Comparison of ENCODE assay signal across 1 cellular context in genomic region chr6:27275025-27275956, GRCh38.
TF ChIP-seq lines count a peak whose summit lies in the region.

No MANE protein-coding gene starts in this region.

TF ChIP-seq in K562, 482 proteins besides CTCF, POLR2A, EP300 and RAD21 (continued from another document and continues in another):
- peak in 1 of 2 experiments; percentile 55; a peak in 1 of 3 replicates for TF ChIP-seq CBX3 (IDR thresholded peaks at IDR 0.05; ENCODE audit: borderline replicate concordance in 1 of 2, low read length in 2 of 2)
- 0 out of 2 replicates have a peak, but pooled peaks have one; percentile 71 for TF ChIP-seq ZNF764 (CRISPR knock-in tag; IDR thresholded peaks at IDR 0.05; ENCODE audit: low read depth)
- TF ChIP-seq STAT5B (CRISPR knock-in tag; IDR thresholded peaks at IDR 0.05), result no peak
- 0 out of 2 replicates have a peak, but pooled peaks have one; percentile 47 for TF ChIP-seq ZC3H8 (IDR thresholded peaks at IDR 0.05)
- peak; percentile 76 for TF ChIP-seq POLR3A (IDR thresholded peaks at IDR 0.05; ENCODE audit: borderline replicate concordance, extremely low read depth, insufficient read depth, insufficient read length)
- no peak for TF ChIP-seq ZNF57 (CRISPR knock-in tag; IDR thresholded peaks at IDR 0.05)
- no peak for TF ChIP-seq OTX1 (CRISPR knock-in tag; IDR thresholded peaks at IDR 0.05)
- no peak for TF ChIP-seq MAX (CRISPR knock-in tag; IDR thresholded peaks at IDR 0.05)
- no peak for TF ChIP-seq SFPQ (IDR thresholded peaks at IDR 0.05; ENCODE audit: low read depth, low read length)
- no peak for TF ChIP-seq BRCA1 (IDR thresholded peaks at IDR 0.05)
- no peak for TF ChIP-seq BRCA1 (CRISPR knock-in tag; IDR thresholded peaks at IDR 0.05)
- peak; percentile 79 to 89 for TF ChIP-seq MAZ (CRISPR knock-in tag; conservative IDR thresholded peaks at IDR 0.05 in 1 of 2, IDR thresholded peaks at IDR 0.05 in 1 of 2)
- TF ChIP-seq TBP (optimal IDR thresholded peaks at IDR 0.05; ENCODE audit: low read depth, low read length), result peak; percentile 97
- no peak for TF ChIP-seq ZNF354B (CRISPR knock-in tag; IDR thresholded peaks at IDR 0.05)
- TF ChIP-seq ZNF212 (CRISPR knock-in tag; IDR thresholded peaks at IDR 0.05), result no peak
- TF ChIP-seq ZBTB2 (IDR thresholded peaks at IDR 0.05), result no peak
- no peak for TF ChIP-seq FOXO4 (CRISPR knock-in tag; IDR thresholded peaks at IDR 0.05)
- peak; percentile 75; the same call in 1 of the 2 replicates for TF ChIP-seq CC2D1A (IDR thresholded peaks at IDR 0.05)
- TF ChIP-seq TSC22D4 (tag; IDR thresholded peaks at IDR 0.05), result no peak
- no peak for TF ChIP-seq ZNF507 (tag; conservative IDR thresholded peaks at IDR 0.05)
- no peak for TF ChIP-seq AFF4 (CRISPR knock-in tag; IDR thresholded peaks at IDR 0.05)
- TF ChIP-seq RERE (CRISPR knock-in tag; IDR thresholded peaks at IDR 0.05; ENCODE audit: borderline replicate concordance), result no peak
- peak; percentile 92 for TF ChIP-seq POLR2H (tag; IDR thresholded peaks at IDR 0.05; ENCODE audit: low read depth)
- no peak for TF ChIP-seq DNMT1 (IDR thresholded peaks at IDR 0.05)
- no peak for TF ChIP-seq ZFPM2 (CRISPR knock-in tag; IDR thresholded peaks at IDR 0.05)
- no peak for TF ChIP-seq MXI1 (IDR thresholded peaks at IDR 0.05; ENCODE audit: low read depth, low read length)
- peak; percentile 93 for TF ChIP-seq BCOR (IDR thresholded peaks at IDR 0.05)
- TF ChIP-seq GTF2F1 (IDR thresholded peaks at IDR 0.05; ENCODE audit: low read depth, low read length), result no peak
- 0 out of 2 replicates have a peak, but pooled peaks have one; percentile 47 for TF ChIP-seq ZHX1 (conservative IDR thresholded peaks at IDR 0.05; ENCODE audit: low read length)
- no peak for TF ChIP-seq MYC (IDR thresholded peaks at IDR 0.05; ENCODE audit: low read depth, low read length)
- TF ChIP-seq MYC (CRISPR knock-in tag; IDR thresholded peaks at IDR 0.05; ENCODE audit: borderline replicate concordance, low read depth), result no peak
- TF ChIP-seq HES1 (IDR thresholded peaks at IDR 0.05; ENCODE audit: low read depth), result peak; percentile 46; the same call in 1 of the 2 replicates
- peak; percentile 64; the same call in 1 of the 2 replicates for TF ChIP-seq ZNF41 (CRISPR knock-in tag; conservative IDR thresholded peaks at IDR 0.05)
- TF ChIP-seq KLF6 (CRISPR knock-in tag; IDR thresholded peaks at IDR 0.05; ENCODE audit: borderline replicate concordance), result no peak
- TF ChIP-seq RBM14 (IDR thresholded peaks at IDR 0.05; ENCODE audit: borderline replicate concordance, insufficient read depth, low read depth, low read length), result no peak
- peak; percentile 35; the same call in 1 of the 2 replicates for TF ChIP-seq TFAP4 (CRISPR knock-in tag; IDR thresholded peaks at IDR 0.05; ENCODE audit: borderline replicate concordance)
- TF ChIP-seq MECOM (CRISPR knock-in tag; IDR thresholded peaks at IDR 0.05), result no peak
- TF ChIP-seq SOX6 (IDR thresholded peaks at IDR 0.05), result peak; percentile 57; the same call in 1 of the 2 replicates
- TF ChIP-seq ZNF3 (CRISPR knock-in tag; IDR thresholded peaks at IDR 0.05), result no peak
- TF ChIP-seq ZNF589 (CRISPR knock-in tag; IDR thresholded peaks at IDR 0.05; ENCODE audit: low read depth), result no peak
- peak; percentile 95 for TF ChIP-seq ZNF740 (CRISPR knock-in tag; IDR thresholded peaks at IDR 0.05)
- peak in 1 of 2 experiments; percentile 98; a peak in 2 of 4 replicates for TF ChIP-seq ZNF740 (tag; IDR thresholded peaks at IDR 0.05)
- no peak for TF ChIP-seq ZNF146 (CRISPR knock-in tag; IDR thresholded peaks at IDR 0.05; ENCODE audit: unreplicated experiment)
- TF ChIP-seq FOXK2 (conservative IDR thresholded peaks at IDR 0.05 in 1 of 2, IDR thresholded peaks at IDR 0.05 in 1 of 2; ENCODE audit: low read depth in 2 of 2), result peak in 1 of 2 experiments; percentile 58; a peak in 1 of 4 replicates
- no peak for TF ChIP-seq ZNF707 (CRISPR knock-in tag; conservative IDR thresholded peaks at IDR 0.05)
